Comparison of ENCODE assay signal across 22 cellular contexts in genomic region chr4:136056748-136057147, GRCh38.
"Had no signal": no experiment of that assay in that cellular context is flagged by ENCODE, and none has a peak within 500 bp of the region (broad histone marks: within the 10 kb centered on the region; RNA-seq: fewer than 3 reads in every experiment).

No MANE protein-coding gene starts in this region.

- DNase-seq: dermis blood vessel endothelial cell; esophagus squamous epithelium; foreskin fibroblast; glutamatergic neuron; immature natural killer cell; kidney; left cardiac atrium; left ventricle myocardium inferior; lower lobe of right lung; posterior cingulate gyrus; spleen; stimulated activated CD4-positive, alpha-beta T cell treated with anti-CD3 and anti-CD28 coated beads, Interleukin-15, amount 100 ng/mL, for 24 hours; stimulated activated CD4-positive, alpha-beta T cell treated with anti-CD3 and anti-CD28 coated beads, Interleukin-1b, Interleukin-23, amount 100 ng/mL, for 48 hours; stimulated activated CD4-positive, alpha-beta T cell treated with anti-CD3 and anti-CD28 coated beads, Interleukin-4, amount 100 ng/mL, for 4 hours; stimulated activated naive B cell treated with anti-CD40 and anti-IgM and Interleukin-4, amounts not matched to agents 10 μg/mL and 1 μg/mL and 100 μg/mL, for 72 hours; stimulated activated naive CD8-positive, alpha-beta T cell treated with anti-CD3 and anti-CD28 coated beads, Interleukin-15, amount 100 ng/mL, for 72 hours; testis; upper lobe of right lung had no signal

- H3K27me3 ChIP-seq: esophagus squamous epithelium, gastroesophageal sphincter, neutrophil, spleen, testis, tibial nerve, upper lobe of right lung, vagina had no signal

- H3K9me3 ChIP-seq: esophagus squamous epithelium, gastroesophageal sphincter, left ventricle myocardium inferior, lower lobe of right lung, neutrophil, spleen, testis, tibial nerve, upper lobe of right lung, vagina had no signal

- H3K4me3 ChIP-seq: esophagus squamous epithelium, gastroesophageal sphincter, left ventricle myocardium inferior, lower lobe of right lung, spleen, testis, tibial nerve, upper lobe of right lung, vagina had no signal

- FAIRE-seq: kidney had no signal

- H3K36me3 ChIP-seq: esophagus squamous epithelium, gastroesophageal sphincter, left ventricle myocardium inferior, lower lobe of right lung, neutrophil, spleen, tibial nerve, upper lobe of right lung, vagina had no signal

- H3K27ac ChIP-seq: esophagus squamous epithelium, gastroesophageal sphincter, left ventricle myocardium inferior, lower lobe of right lung, neutrophil, spleen, testis, tibial nerve, upper lobe of right lung, vagina had no signal

- H3K4me1 ChIP-seq: esophagus squamous epithelium, gastroesophageal sphincter, left ventricle myocardium inferior, lower lobe of right lung, spleen, testis, tibial nerve, upper lobe of right lung, vagina had no signal
